Comparison of ENCODE assay signal across 20 cellular contexts in genomic region chr16:49800876-49801275, GRCh38. TPM values are rescaled to one million over a fixed set of nuclear protein-coding genes. Genes with fewer than 3 reads are reported as not detected.
DNase-seq lines count a peak whose midpoint lies in the region; ATAC-seq and TF ChIP-seq lines count a peak whose summit lies in the region.
"Had no signal": no experiment of that assay in that cellular context is flagged by ENCODE, and none has a peak within 500 bp of the region (broad histone marks: within the 10 kb centered on the region; RNA-seq: fewer than 3 reads in every experiment).

No MANE protein-coding gene starts in this region.

- H3K27me3 Mint-ChIP-seq in WTC11 (ENCODE audit: low read depth) = no peaks in the 10 kb centered on the region
- H3K27me3 Mint-ChIP-seq in mesothelial cell of epicardium (ENCODE audit: low read depth) = no peaks in the 10 kb centered on the region
- H3K27me3 Mint-ChIP-seq: activated CD4-positive, alpha-beta T cell treated with anti-CD3 and anti-CD28 coated beads for 36 hours had no signal

- ATAC-seq in GM21390 (IDR thresholded peaks at IDR 0.05; ENCODE audit: unreplicated experiment) = peak; percentile 66
- no peak for ATAC-seq in WTC11
- ATAC-seq: activated CD4-positive, alpha-beta T cell treated with anti-CD3 and anti-CD28 coated beads for 36 hours had no signal

- H3K9me3 ChIP-seq in BLaER1 (no peaks in the 10 kb centered on the region), MM.1S (replicated peaks; ENCODE audit: insufficient read depth, low read length) (no peaks in the 10 kb centered on the region)
- H3K9me3 ChIP-seq: A549, MG63, neutrophil had no signal

- H3K27ac ChIP-seq in BLaER1 (peak overlapping the region; percentile 68), MM.1S (ENCODE audit: low read length) (no peak overlapping the region)
- H3K27ac ChIP-seq: A549, C4-2B, dorsolateral prefrontal cortex, neutrophil, SK-N-MC had no signal

- H3K4me2 ChIP-seq in BLaER1 = peak overlapping the region; percentile 67
- peak overlapping the region; percentile 6; the same call in 1 of the 2 replicates for H3K4me2 ChIP-seq in MM.1S (ENCODE audit: low read depth, low read length)
- H3K4me2 ChIP-seq: A549 had no signal

- DNase-seq in MM.1S (no peak), WTC11 (ENCODE audit: low spot score) (no peak), NCI-H1436 (lab: John Stamatoyannopoulos, UW) (no peak), EL (no peak), mesothelial cell of epicardium (ENCODE audit: low spot score in 2 of 2, unreplicated experiment in 2 of 2) (no peak), NCI-H1048 (lab: John Stamatoyannopoulos, UW) (no peak)
- DNase-seq: activated CD4-positive, alpha-beta T cell treated with anti-CD3 and anti-CD28 coated beads for 36 hours; dorsolateral prefrontal cortex; IMR-90; MG63; NCI-H2029; stimulated activated CD4-positive, alpha-beta T cell treated with anti-CD3 and anti-CD28 coated beads, Interleukin-12 subunit alpha, Interleukin-12 subunit beta, amount 100 ng/mL, for 4 hours; T1000 had no signal

- no peak overlapping the region for H2AFZ ChIP-seq in MM.1S (ENCODE audit: low read length)

- H3K4me3 ChIP-seq in BLaER1 = no peak overlapping the region
- H3K4me3 ChIP-seq in MM.1S (ENCODE audit: low read length) = no peak overlapping the region
- H3K4me3 ChIP-seq: A549, dorsolateral prefrontal cortex, MG63, SK-N-MC had no signal

- H3K27me3 ChIP-seq in BLaER1 (no peaks in the 10 kb centered on the region), MM.1S (replicated peaks; ENCODE audit: insufficient read depth, low read length) (no peaks in the 10 kb centered on the region)
- H3K27me3 ChIP-seq: dorsolateral prefrontal cortex, MG63, neutrophil had no signal

- H4K20me1 ChIP-seq in BLaER1 (no peaks in the 10 kb centered on the region), MM.1S (ENCODE audit: insufficient read depth, low read length) (no peaks in the 10 kb centered on the region)

- H3K9ac ChIP-seq in BLaER1 (peak overlapping the region; percentile 56; the same call in 1 of the 2 replicates), MM.1S (ENCODE audit: low read length) (no peak overlapping the region)

- H3K4me1 ChIP-seq in BLaER1 = peaks cover 73% of the 10 kb centered on the region
- no peaks in the 10 kb centered on the region for H3K4me1 ChIP-seq in MM.1S (ENCODE audit: low read length)
- H3K4me1 ChIP-seq: A549 had no signal

- POLR2A ChIA-PET in WTC11 (lab: Charles Lee) = interaction anchor here (0.5 kb wide), 1 partner anchor 21 kb away, joined by 3 read pairs; no protein-coding TSS in a partner anchor

- H3K4me1 Mint-ChIP-seq in WTC11 (peaks cover 24% of the 10 kb centered on the region), mesothelial cell of epicardium (peaks cover 9% of the 10 kb centered on the region)
- H3K4me1 Mint-ChIP-seq: activated CD4-positive, alpha-beta T cell treated with anti-CD3 and anti-CD28 coated beads for 36 hours had no signal

- H3K36me3 ChIP-seq in BLaER1 (no peaks in the 10 kb centered on the region), MM.1S (replicated peaks; ENCODE audit: insufficient read depth, low read length) (no peaks in the 10 kb centered on the region)
- H3K36me3 ChIP-seq: MG63, neutrophil had no signal

- no peaks in the 10 kb centered on the region for H3F3A ChIP-seq in MM.1S (ENCODE audit: insufficient read depth, low read length)

- H3K9me3 Mint-ChIP-seq in WTC11 (no peaks in the 10 kb centered on the region), mesothelial cell of epicardium (no peaks in the 10 kb centered on the region)

- H3K36me3 Mint-ChIP-seq in WTC11 (peaks cover 3% of the 10 kb centered on the region; the same call in 1 of the 2 replicates), mesothelial cell of epicardium (no peaks in the 10 kb centered on the region)

- no peaks in the 10 kb centered on the region for H3K79me2 ChIP-seq in MM.1S (ENCODE audit: low read length)

- CTCF ChIA-PET in WTC11 (lab: Charles Lee) = interaction anchor here (0.6 to 1.1 kb wide), 3 partner anchors 12 to 703 kb away, joined by 3 to 4 read pairs (median 4); no protein-coding TSS in a partner anchor

- H3K4me3 Mint-ChIP-seq in WTC11 (no peak overlapping the region), mesothelial cell of epicardium (no peak overlapping the region)
- H3K4me3 Mint-ChIP-seq: activated CD4-positive, alpha-beta T cell treated with anti-CD3 and anti-CD28 coated beads for 36 hours had no signal

- peak overlapping the region; percentile 49; the same call in 1 of the 2 replicates for H3K27ac Mint-ChIP-seq in WTC11
- H3K27ac Mint-ChIP-seq in mesothelial cell of epicardium = no peak overlapping the region
- H3K27ac Mint-ChIP-seq: activated CD4-positive, alpha-beta T cell treated with anti-CD3 and anti-CD28 coated beads for 36 hours had no signal

- H3K9me2 ChIP-seq in MM.1S (replicated peaks; ENCODE audit: insufficient read depth, low read length) = no peaks in the 10 kb centered on the region

- TF ChIP-seq CTCF in MM.1S (IDR thresholded peaks at IDR 0.05; ENCODE audit: low read length) = no peak
- TF ChIP-seq CTCF in WTC11 (IDR thresholded peaks at IDR 0.05) = no peak
- TF ChIP-seq CTCF in mesothelial cell of epicardium (IDR thresholded peaks at IDR 0.05; ENCODE audit: unreplicated experiment) = no peak

TF ChIP-seq in WTC11, 78 proteins besides CTCF, POLR2A, EP300 and RAD21:
- TF ChIP-seq, protein P1, sequence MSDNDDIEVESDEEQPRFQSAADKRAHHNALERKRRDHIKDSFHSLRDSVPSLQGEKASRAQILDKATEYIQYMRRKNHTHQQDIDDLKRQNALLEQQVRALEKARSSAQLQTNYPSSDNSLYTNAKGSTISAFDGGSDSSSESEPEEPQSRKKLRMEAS (CRISPR knock-in tag; IDR thresholded peaks at IDR 0.05) = no peak
- TF ChIP-seq ZNF532 (CRISPR knock-in tag; IDR thresholded peaks at IDR 0.05; ENCODE audit: borderline replicate concordance) = no peak
- TF ChIP-seq, protein P2, sequence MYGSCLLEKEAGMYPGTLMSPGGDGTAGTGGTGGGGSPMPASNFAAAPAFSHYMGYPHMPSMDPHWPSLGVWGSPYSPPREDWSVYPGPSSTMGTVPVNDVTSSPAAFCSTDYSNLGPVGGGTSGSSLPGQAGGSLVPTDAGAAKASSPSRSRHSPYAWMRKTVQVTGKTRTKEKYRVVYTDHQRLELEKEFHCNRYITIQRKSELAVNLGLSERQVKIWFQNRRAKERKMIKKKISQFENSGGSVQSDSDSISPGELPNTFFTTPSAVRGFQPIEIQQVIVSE (CRISPR knock-in tag; IDR thresholded peaks at IDR 0.05; ENCODE audit: borderline replicate concordance) = no peak

RNA-seq across cellular contexts. Expression of gene ZNF423, which starts 55.0 kb away (rescaled TPM):
- 37.6 to 38.8 TPM (median 38.6 TPM) in 3 replicates for total RNA-seq in WTC11 (2021)
- 19.0 to 20.3 TPM (median 19.8 TPM) in 3 replicates for total RNA-seq in mesothelial cell of epicardium
- total RNA-seq: activated CD4-positive, alpha-beta T cell treated with anti-CD3 and anti-CD28 coated beads for 36 hours; NCI-H460 had no signal
